ENCODE assay signal across 8 cellular contexts in genomic region chr19:15091918-15092753, GRCh38. TPM values are rescaled to one million over a fixed set of nuclear protein-coding genes. Genes with fewer than 3 reads are reported as not detected.
DNase-seq lines count a peak whose midpoint lies in the region; ATAC-seq and TF ChIP-seq lines count a peak whose summit lies in the region.

No MANE protein-coding gene starts in this region.

- H2AFZ ChIP-seq in Karpas-422 (ENCODE audit: low read length), result no peak overlapping the region

- H3K9me2 ChIP-seq in Karpas-422 (replicated peaks; ENCODE audit: insufficient read depth, low read length), result no peaks in the 10 kb centered on the region

- H3K27me3 ChIP-seq in Karpas-422 (ENCODE audit: low read length), result no peaks in the 10 kb centered on the region
- H3K27me3 ChIP-seq in Panc1 (ENCODE audit: control insufficient read depth, insufficient read depth, low read length), result no peaks in the 10 kb centered on the region

- H3K27ac ChIP-seq in Karpas-422 (ENCODE audit: low read length), result no peak overlapping the region
- H3K27ac ChIP-seq in Panc1 (ENCODE audit: low read length), result no peak overlapping the region

- DNase-seq in DMS53 treated with DMSO at 0.1 percent for 48 hours (lab: John Stamatoyannopoulos, UW; ENCODE audit: unreplicated experiment) (peak; percentile 45), Karpas-422 (peak; percentile 95), Panc1 (ENCODE audit: low read depth, low spot score) (no peak), amniotic stem cell (lab: John Stamatoyannopoulos, UW) (peak; percentile 21), inferior parietal cortex (ENCODE audit: extremely low spot score) (peak; percentile 74)
- DNase-seq in stimulated activated CD4-positive, alpha-beta T cell treated with anti-CD3 and anti-CD28 coated beads, Interleukin-2, amount 100 ng/mL, for 48 hours, result peak; percentile 44 to 52

- no TSS peak for BruUV-seq in Panc1 (replicated peaks; lab: Mats Ljungman, UMichigan)

- CTCF ChIA-PET in Panc1 (lab: Charles Lee), result interaction anchor here (0.5 to 1.7 kb wide), 25 partner anchors 9 to 656 kb away, joined by 3 to 24 read pairs (median 6); no protein-coding TSS in a partner anchor

- H3K9me3 ChIP-seq in Karpas-422 (ENCODE audit: low read length), result no peaks in the 10 kb centered on the region
- no peaks in the 10 kb centered on the region for H3K9me3 ChIP-seq in Panc1 (ENCODE audit: control insufficient read depth, insufficient read depth, low read depth, low read length)

- intact Hi-C loops in Panc1 (cut with micrococcal nuclease; ENCODE audit: unreplicated experiment), result loop anchor here (1.0 kb wide), 1 partner anchor 58 kb away; no protein-coding TSS in a partner anchor

- no peak overlapping the region for H3K9ac ChIP-seq in Karpas-422 (ENCODE audit: low read length)

- no peak overlapping the region for H3K4me3 ChIP-seq in Karpas-422 (ENCODE audit: low read length)
- peak overlapping the region in 1 of 2 experiments; percentile 31; a peak in 2 of 4 replicates for H3K4me3 ChIP-seq in Panc1 (ENCODE audit: low read depth in 2 of 2, low read length in 2 of 2)

- H3K4me2 ChIP-seq in Karpas-422 (ENCODE audit: low read depth, low read length, poor library complexity, severe bottlenecking), result no peak overlapping the region

- no peaks in the 10 kb centered on the region for H3K79me2 ChIP-seq in Karpas-422 (ENCODE audit: low read length)

- no peaks in the 10 kb centered on the region for H3K4me1 ChIP-seq in Karpas-422 (ENCODE audit: low read length)
- no peaks in the 10 kb centered on the region for H3K4me1 ChIP-seq in Panc1 (ENCODE audit: control insufficient read depth, insufficient read depth, low read length)

- no peaks in the 10 kb centered on the region for H4K20me1 ChIP-seq in Karpas-422 (ENCODE audit: insufficient read depth, low read depth, low read length)

- POLR2A ChIA-PET in Panc1 (lab: Charles Lee), result no interaction called here

- peak; percentile 67 for TF ChIP-seq CTCF in Panc1 (IDR thresholded peaks at IDR 0.05)

- in situ Hi-C loops in Panc1 (cut with HindIII; ENCODE audit: low pct_unique_long_range_greater_than_20kb, low sequenced_read_pairs), result no loop called here

- ATAC-seq in Panc1, result peak; percentile 79
- ATAC-seq in HG03571 (IDR thresholded peaks at IDR 0.05; ENCODE audit: unreplicated experiment), result no peak
- ATAC-seq in GM19324 (IDR thresholded peaks at IDR 0.05; ENCODE audit: low FRiP score, unreplicated experiment), result no peak

- no peaks in the 10 kb centered on the region for H3K36me3 ChIP-seq in Karpas-422 (ENCODE audit: insufficient read depth, low read length)
- H3K36me3 ChIP-seq in Panc1 (ENCODE audit: control insufficient read depth, insufficient read depth, low read length), result no peaks in the 10 kb centered on the region

RNA-seq across cellular contexts. Expression of gene OR1I1, which starts 10.1 kb away (rescaled TPM):
- not detected in 2 replicates for total RNA-seq in Karpas-422 (2014; rRNA removed; shearing (Covaris generic); ENCODE audit: low replicate concordance)
- not detected for total RNA-seq in Panc1 (2021; ENCODE audit: unreplicated experiment)
- not detected for polyA plus RNA-seq in Panc1 (2012; ENCODE audit: insufficient read length)

RNA-seq across cellular contexts. Expression of gene SYDE1, which starts 15.1 kb away (rescaled TPM):
- total RNA-seq in Karpas-422 (2014; rRNA removed; shearing (Covaris generic); ENCODE audit: low replicate concordance), result not detected in 2 replicates
- 47.7 TPM for total RNA-seq in Panc1 (2021; ENCODE audit: unreplicated experiment)
- polyA plus RNA-seq in Panc1 (2012; ENCODE audit: insufficient read length), result 74.2 TPM

RNA-seq across cellular contexts. Expression of gene CASP14, which starts 42.9 kb away (rescaled TPM):
- not detected in 2 replicates for total RNA-seq in Karpas-422 (2014; rRNA removed; shearing (Covaris generic); ENCODE audit: low replicate concordance)
- total RNA-seq in Panc1 (2021; ENCODE audit: unreplicated experiment), result not detected
- 0.11 TPM for polyA plus RNA-seq in Panc1 (2012; ENCODE audit: insufficient read length)

Comparison
In these comparisons a context has a peak if more than half of its experiments do, and no peak if none do; other contexts are left out.
1. RNA of gene SYDE1, which starts 15.1 kb away (total RNA-seq): 47.7 TPM in Panc1 (single experiment); not detected in Karpas-422; every median in the first group is over 10 times any median in the second.